In genomic region chr5:140147460-140147859, GRCh38 we compare ENCODE assay signal across 1 cellular context.
TF ChIP-seq lines count a peak whose summit lies in the region.

No MANE protein-coding gene starts in this region.

TF ChIP-seq in H1, 55 proteins besides CTCF, POLR2A, EP300 and RAD21:
- TF ChIP-seq SIRT6 (IDR thresholded peaks at IDR 0.05; ENCODE audit: low read length) (no peak), HDAC6 (IDR thresholded peaks at IDR 0.05; ENCODE audit: low read depth, low read length) (no peak), TCF12 (IDR thresholded peaks at IDR 0.05; ENCODE audit: low read depth, low read length) (no peak), SAP30 (IDR thresholded peaks at IDR 0.05; ENCODE audit: insufficient read depth, insufficient replicate concordance, low read length) (no peak), ASH2L (IDR thresholded peaks at IDR 0.05; ENCODE audit: low read length) (no peak), SP2 (IDR thresholded peaks at IDR 0.05; ENCODE audit: low read length) (no peak), HDAC2 (IDR thresholded peaks at IDR 0.05; ENCODE audit: borderline replicate concordance in 1 of 2, low read depth in 2 of 2, low read length in 2 of 2) (no peak), RBBP5 (IDR thresholded peaks at IDR 0.05; ENCODE audit: borderline replicate concordance, low read depth, low read length) (no peak), BACH1 (IDR thresholded peaks at IDR 0.05; ENCODE audit: low read length) (no peak)
- TF ChIP-seq, protein P1, sequence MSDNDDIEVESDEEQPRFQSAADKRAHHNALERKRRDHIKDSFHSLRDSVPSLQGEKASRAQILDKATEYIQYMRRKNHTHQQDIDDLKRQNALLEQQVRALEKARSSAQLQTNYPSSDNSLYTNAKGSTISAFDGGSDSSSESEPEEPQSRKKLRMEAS (IDR thresholded peaks at IDR 0.05), result no peak
TF ChIP-seq in H1: peak in this region for 0.
